13 cellular contexts compared by ENCODE assay signal in the genomic region with DNA sequence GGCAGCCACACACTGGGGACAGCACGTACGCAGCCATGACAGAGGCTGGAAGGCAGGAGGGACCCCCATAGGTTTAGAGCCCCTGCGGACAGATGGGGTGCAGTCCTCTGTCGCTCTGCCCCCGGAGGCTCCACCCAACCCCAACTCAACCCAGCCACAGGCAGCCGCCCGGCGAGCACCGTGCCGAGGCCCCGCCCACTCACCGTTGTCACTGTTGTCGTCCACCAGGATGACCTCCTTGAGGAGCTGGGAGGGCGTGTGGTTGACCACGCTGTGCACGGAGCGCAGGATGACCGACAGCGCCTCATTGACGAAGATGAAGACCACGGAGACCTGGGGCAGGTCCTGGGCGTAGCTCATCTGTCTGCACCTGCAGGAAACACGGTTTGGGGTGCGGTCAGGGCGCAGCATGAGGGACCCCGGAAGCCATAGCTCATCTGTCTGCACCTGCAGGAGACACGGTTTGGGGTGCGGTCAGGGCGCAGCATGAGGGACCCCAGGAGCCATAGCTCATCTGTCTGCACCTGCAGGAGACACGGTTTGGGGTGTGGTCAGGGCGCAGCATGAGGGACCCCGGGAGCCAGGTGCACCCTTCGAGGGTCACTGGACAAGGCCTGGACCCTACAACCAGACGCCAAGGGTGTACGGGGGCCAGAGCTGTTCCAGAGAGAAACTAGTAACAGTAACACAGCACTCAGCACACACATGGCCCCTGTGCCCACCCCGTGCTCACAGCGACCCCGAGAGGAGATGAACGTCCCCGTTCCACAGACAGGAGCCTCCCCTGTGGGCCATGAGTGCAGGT.
DNase-seq lines count a peak whose midpoint lies in the region; ATAC-seq and TF ChIP-seq lines count a peak whose summit lies in the region.
"Had no signal": no experiment of that assay in that cellular context is flagged by ENCODE, and none has a peak within 500 bp of the region (broad histone marks: within the 10 kb centered on the region; RNA-seq: fewer than 3 reads in every experiment).

No MANE protein-coding gene starts in this region.

- H3K36me3 Mint-ChIP-seq in IgD-negative memory B cell = no peaks in the 10 kb centered on the region
- H3K36me3 Mint-ChIP-seq in chondrocyte (ENCODE audit: low read depth) = no peaks in the 10 kb centered on the region
- no peaks in the 10 kb centered on the region for H3K36me3 Mint-ChIP-seq in stimulated activated memory B cell treated with anti-CD40 and anti-IgM and Interleukin-4, amounts not matched to agents 10 μg/mL and 1 μg/mL and 100 μg/mL, for 72 hours
- H3K36me3 Mint-ChIP-seq: CD4-positive, CD25-positive, alpha-beta regulatory T cell had no signal

- TF ChIP-seq CTCF in chondrocyte (IDR thresholded peaks at IDR 0.05) = no peak

- H3K4me3 ChIP-seq in BLaER1 = no peak overlapping the region
- H3K4me3 ChIP-seq: A549, GM23338 had no signal

- H3K27me3 ChIP-seq in BLaER1 = no peaks in the 10 kb centered on the region

- no peak overlapping the region for H3K9ac ChIP-seq in BLaER1

- peaks cover 0 to 11% (median 5%) of the 10 kb centered on the region in 3 donors for H3K4me1 Mint-ChIP-seq in IgD-negative memory B cell
- H3K4me1 Mint-ChIP-seq in chondrocyte (ENCODE audit: low read depth) = peaks cover 5% of the 10 kb centered on the region
- peaks cover 8% of the 10 kb centered on the region for H3K4me1 Mint-ChIP-seq in stimulated activated memory B cell treated with anti-CD40 and anti-IgM and Interleukin-4, amounts not matched to agents 10 μg/mL and 1 μg/mL and 100 μg/mL, for 72 hours
- H3K4me1 Mint-ChIP-seq: CD4-positive, CD25-positive, alpha-beta regulatory T cell; GM23338 had no signal

- peak overlapping the region in 1 of 3 donors; percentile 78 for H3K27ac Mint-ChIP-seq in IgD-negative memory B cell
- H3K27ac Mint-ChIP-seq in chondrocyte (ENCODE audit: unreplicated experiment) = no peak overlapping the region
- no peak overlapping the region for H3K27ac Mint-ChIP-seq in stimulated activated memory B cell treated with anti-CD40 and anti-IgM and Interleukin-4, amounts not matched to agents 10 μg/mL and 1 μg/mL and 100 μg/mL, for 72 hours
- H3K27ac Mint-ChIP-seq: CD4-positive, CD25-positive, alpha-beta regulatory T cell; GM23338 had no signal

- ATAC-seq in stimulated activated memory B cell treated with anti-CD40 and anti-IgM and Interleukin-4, amounts not matched to agents 10 μg/mL and 1 μg/mL and 100 μg/mL, for 72 hours = peak; percentile 49
- no peak for ATAC-seq in GM18870 (IDR thresholded peaks at IDR 0.05; ENCODE audit: unreplicated experiment)
- ATAC-seq in HG03457 (IDR thresholded peaks at IDR 0.05; ENCODE audit: unreplicated experiment) = no peak
- ATAC-seq: GM23338 had no signal

- peak overlapping the region in 3 of 4 donors; percentile 6 to 92 (median 61) for H3K4me3 Mint-ChIP-seq in IgD-negative memory B cell
- H3K4me3 Mint-ChIP-seq in chondrocyte (ENCODE audit: unreplicated experiment) = no peak overlapping the region
- H3K4me3 Mint-ChIP-seq in stimulated activated memory B cell treated with anti-CD40 and anti-IgM and Interleukin-4, amounts not matched to agents 10 μg/mL and 1 μg/mL and 100 μg/mL, for 72 hours = peak overlapping the region; percentile 39
- H3K4me3 Mint-ChIP-seq: CD4-positive, CD25-positive, alpha-beta regulatory T cell; GM23338 had no signal

- peak; percentile 75 for DNase-seq in chondrocyte (ENCODE audit: low spot score)
- DNase-seq: Calu3; CD4-positive, CD25-positive, alpha-beta regulatory T cell; DMS 273 treated with DMSO at 0.1 percent for 48 hours; H7; IMR-90 had no signal

- H3K27ac ChIP-seq in BLaER1 = no peak overlapping the region
- H3K27ac ChIP-seq: A549 had no signal

- H3K9me3 Mint-ChIP-seq in IgD-negative memory B cell (no peaks in the 10 kb centered on the region), chondrocyte (ENCODE audit: low read depth) (no peaks in the 10 kb centered on the region)
- H3K9me3 Mint-ChIP-seq in stimulated activated memory B cell treated with anti-CD40 and anti-IgM and Interleukin-4, amounts not matched to agents 10 μg/mL and 1 μg/mL and 100 μg/mL, for 72 hours = no peaks in the 10 kb centered on the region
- H3K9me3 Mint-ChIP-seq: GM23338 had no signal

- peaks cover 43% of the 10 kb centered on the region for H3K4me1 ChIP-seq in BLaER1
- H3K4me1 ChIP-seq: A549 had no signal

- peak overlapping the region; percentile 58; the same call in 1 of the 2 replicates for H3K4me2 ChIP-seq in BLaER1
- H3K4me2 ChIP-seq: A549, GM23338 had no signal

- H3K27me3 Mint-ChIP-seq in IgD-negative memory B cell = no peaks in the 10 kb centered on the region
- peaks cover 36% of the 10 kb centered on the region for H3K27me3 Mint-ChIP-seq in chondrocyte (ENCODE audit: low read depth)
- peaks cover 21% of the 10 kb centered on the region for H3K27me3 Mint-ChIP-seq in stimulated activated memory B cell treated with anti-CD40 and anti-IgM and Interleukin-4, amounts not matched to agents 10 μg/mL and 1 μg/mL and 100 μg/mL, for 72 hours

- no peaks in the 10 kb centered on the region for H4K20me1 ChIP-seq in BLaER1

- no peaks in the 10 kb centered on the region for H3K36me3 ChIP-seq in BLaER1

- H3K9me3 ChIP-seq in BLaER1 = no peaks in the 10 kb centered on the region
- H3K9me3 ChIP-seq: A549 had no signal
